8 cellular contexts compared by ENCODE assay signal in the genomic region with DNA sequence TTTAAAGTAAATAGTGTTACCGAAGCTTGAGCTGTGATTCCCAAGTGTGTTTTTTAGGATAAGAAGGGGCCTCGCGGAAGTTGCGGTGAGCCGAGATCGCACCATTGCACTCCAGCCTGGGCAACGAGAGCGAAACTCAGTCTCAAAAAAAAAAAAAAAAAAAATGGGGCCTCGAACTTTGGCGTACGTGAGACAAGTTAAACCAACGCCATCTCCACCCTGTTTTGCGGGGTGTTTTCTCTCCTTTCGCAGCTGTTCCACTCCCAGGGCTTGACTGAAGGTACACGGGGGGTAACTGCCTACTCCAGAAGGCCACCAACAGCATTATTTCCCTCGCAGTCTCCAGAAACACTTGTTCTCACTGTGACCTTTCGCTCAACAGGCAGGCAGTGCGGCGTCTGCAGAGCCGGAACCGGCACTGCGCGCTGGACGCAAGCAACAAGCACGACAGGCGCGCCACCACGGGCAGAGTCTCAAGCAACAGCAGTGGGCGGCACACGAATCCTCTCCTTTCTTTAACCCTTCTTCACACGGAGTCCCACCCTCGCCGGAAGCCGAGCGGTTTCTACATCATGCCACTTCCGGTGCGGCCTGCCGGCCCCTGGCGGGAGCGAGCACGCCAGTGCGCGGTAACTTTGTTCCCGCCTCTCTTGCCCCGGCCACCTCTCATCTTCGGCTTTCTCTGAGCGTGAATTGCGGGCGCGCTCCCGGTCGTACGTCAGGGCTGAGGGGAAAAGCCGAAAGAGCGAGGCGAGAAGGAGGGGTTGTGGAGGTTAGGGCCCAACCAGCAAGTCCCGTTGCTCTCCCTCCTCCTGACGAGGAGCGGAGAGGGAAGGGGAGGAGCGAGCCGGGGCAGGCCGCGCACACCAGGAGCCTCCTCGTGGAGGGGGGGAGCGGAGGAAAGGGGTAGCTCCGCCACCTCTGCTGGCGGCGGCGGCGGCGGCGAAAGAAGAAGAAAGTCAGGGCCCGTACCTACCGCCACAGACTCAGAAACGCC. TPM values are rescaled to one million over a fixed set of nuclear protein-coding genes. Genes with fewer than 3 reads are reported as not detected.
A peak's percentile ranks its signal among the peaks of the same experiment; 100 is the strongest.
DNase-seq lines count a peak whose midpoint lies in the region; ATAC-seq and TF ChIP-seq lines count a peak whose summit lies in the region.

No MANE protein-coding gene starts in this region.

- H3K27me3 ChIP-seq in PC-3 (ENCODE audit: low read length): no peaks in the 10 kb centered on the region

- H3F3A ChIP-seq in PC-3 (ENCODE audit: low read length, unreplicated experiment): no peaks in the 10 kb centered on the region

- peak overlapping the region; percentile 77 for H3K27ac ChIP-seq in PC-3 (ENCODE audit: low read length)

- DNase-seq in DMS53 (lab: John Stamatoyannopoulos, UW) (peak; percentile 100), PC-3 (peak; percentile 98), epithelial cell of proximal tubule (ENCODE audit: low read depth) (peak; percentile 94), mucosa of descending colon (peak; percentile 98 to 99 (median 99))
- DNase-seq in Jurkat, Clone E6-1 (ENCODE audit: low read depth, low spot score): peak; percentile 99
- DNase-seq in activated T-cell treated with anti-CD3 and anti-CD28 coated beads, Interleukin-2, amount 50 U/mL, for 24 hours: peak; percentile 98
- DNase-seq in stimulated activated CD8-positive, alpha-beta memory T cell treated with anti-CD3 and anti-CD28 coated beads, Interleukin-4, amount 100 ng/mL, for 1 hour (ENCODE audit: low read depth in 2 of 2, low spot score in 1 of 2): peak; percentile 90 to 93

- H3K4me1 ChIP-seq in PC-3 (ENCODE audit: insufficient read depth, low read length) (peaks cover 7% of the 10 kb centered on the region), mucosa of descending colon (ENCODE audit: low read depth) (peaks cover 21% of the 10 kb centered on the region)

- TF ChIP-seq CTCF in PC-3 (conservative IDR thresholded peaks at IDR 0.05; ENCODE audit: low read depth, low read length) (no peak), epithelial cell of proximal tubule (conservative IDR thresholded peaks at IDR 0.05; ENCODE audit: low read depth, low read length) (no peak), mucosa of descending colon (IDR thresholded peaks at IDR 0.05) (peak; percentile 26)

- H3K36me3 ChIP-seq in PC-3 (ENCODE audit: low read depth, low read length): no peaks in the 10 kb centered on the region
- H3K36me3 ChIP-seq in mucosa of descending colon (ENCODE audit: low read depth): no peaks in the 10 kb centered on the region

- TSS peak; percentile 88 for BruUV-seq in PC-3 (replicated peaks; lab: Mats Ljungman, UMichigan)

- peak overlapping the region; percentile 100 for H3K4me3 Mint-ChIP-seq in activated T-cell treated with anti-CD3 and anti-CD28 coated beads, Interleukin-2, amount 50 U/mL, for 24 hours

- peaks cover 31% of the 10 kb centered on the region for H3K4me1 Mint-ChIP-seq in activated T-cell treated with anti-CD3 and anti-CD28 coated beads, Interleukin-2, amount 50 U/mL, for 24 hours (ENCODE audit: low read depth)

- peaks cover 29% of the 10 kb centered on the region for H3K36me3 Mint-ChIP-seq in activated T-cell treated with anti-CD3 and anti-CD28 coated beads, Interleukin-2, amount 50 U/mL, for 24 hours (ENCODE audit: low read depth)

- H2AFZ ChIP-seq in PC-3 (ENCODE audit: low read length): peak overlapping the region; percentile 76

- H3K9me3 Mint-ChIP-seq in activated T-cell treated with anti-CD3 and anti-CD28 coated beads, Interleukin-2, amount 50 U/mL, for 24 hours: no peaks in the 10 kb centered on the region

- peaks cover 48% of the 10 kb centered on the region for H3K79me2 ChIP-seq in PC-3 (ENCODE audit: low read length)

- H3K9ac ChIP-seq in PC-3 (ENCODE audit: low read length): peak overlapping the region; percentile 96

- peak overlapping the region; percentile 100 for H3K27ac Mint-ChIP-seq in activated T-cell treated with anti-CD3 and anti-CD28 coated beads, Interleukin-2, amount 50 U/mL, for 24 hours

- intact Hi-C loops in PC-3 (cut with micrococcal nuclease) (loop anchor here (2.0 to 5.0 kb wide), 3 partner anchors 52 to 327 kb away; a partner anchor contains a TSS), mucosa of descending colon (cut with DNase I, micrococcal nuclease) (no loop called here)

- CTCF ChIA-PET in PC-3 (lab: Charles Lee): interaction anchor here (0.6 kb wide), 1 partner anchor 1879 kb away, joined by 4 read pairs; no protein-coding TSS in a partner anchor

- no peaks in the 10 kb centered on the region for H3K27me3 Mint-ChIP-seq in activated T-cell treated with anti-CD3 and anti-CD28 coated beads, Interleukin-2, amount 50 U/mL, for 24 hours

- no peaks in the 10 kb centered on the region for H3K9me2 ChIP-seq in PC-3 (replicated peaks; ENCODE audit: low read length)

- peak overlapping the region; percentile 91 for H3K4me3 ChIP-seq in Jurkat, Clone E6-1 (ENCODE audit: low read length)
- H3K4me3 ChIP-seq in PC-3 (ENCODE audit: low read length): peak overlapping the region; percentile 92
- H3K4me3 ChIP-seq in epithelial cell of proximal tubule (ENCODE audit: low read depth, low read length): peak overlapping the region; percentile 89
- H3K4me3 ChIP-seq in mucosa of descending colon: peak overlapping the region; percentile 76

- peak overlapping the region; percentile 93 for H3K4me2 ChIP-seq in PC-3 (ENCODE audit: low read length)

- POLR2A ChIA-PET in PC-3 (lab: Charles Lee; ENCODE audit: unreplicated experiment): interaction anchor here (0.7 kb wide), 2 partner anchors 101 to 376 kb away, joined by 4 to 15 read pairs; no protein-coding TSS in a partner anchor

- peaks cover 28% of the 10 kb centered on the region for H4K20me1 ChIP-seq in PC-3 (ENCODE audit: low read length)

- ATAC-seq in GM21717 (IDR thresholded peaks at IDR 0.05; ENCODE audit: unreplicated experiment): peak; percentile 76
- peak; percentile 82 for ATAC-seq in PC-3
- peak; percentile 85 for ATAC-seq in mucosa of descending colon

- H3K9me3 ChIP-seq in PC-3 (ENCODE audit: low read length): no peaks in the 10 kb centered on the region
- no peaks in the 10 kb centered on the region for H3K9me3 ChIP-seq in mucosa of descending colon

RNA-seq across cellular contexts. Expression of a gene that starts 0.8 kb away (rescaled TPM):
- polyA plus RNA-seq in Jurkat, Clone E6-1 (2012; ENCODE audit: insufficient read depth, insufficient read length): 27.1 TPM
- total RNA-seq in PC-3 (2014; rRNA removed) (34.9 and 37.1 TPM in 2 replicates), epithelial cell of proximal tubule (36.0 and 41.1 TPM in 2 replicates), mucosa of descending colon (10 to 100 TPM; 48.1 to 59.5 (median 57.5) TPM)

Comparison
In these comparisons a context has a peak if more than half of its experiments do, and no peak if none do; other contexts are left out.
1. Peak in every context shown above with its lines: DNase-seq, ATAC-seq, H3K4me3 ChIP-seq and H3K27ac ChIP-seq.